ENCODE assay signal across 18 cellular contexts in the genomic region with DNA sequence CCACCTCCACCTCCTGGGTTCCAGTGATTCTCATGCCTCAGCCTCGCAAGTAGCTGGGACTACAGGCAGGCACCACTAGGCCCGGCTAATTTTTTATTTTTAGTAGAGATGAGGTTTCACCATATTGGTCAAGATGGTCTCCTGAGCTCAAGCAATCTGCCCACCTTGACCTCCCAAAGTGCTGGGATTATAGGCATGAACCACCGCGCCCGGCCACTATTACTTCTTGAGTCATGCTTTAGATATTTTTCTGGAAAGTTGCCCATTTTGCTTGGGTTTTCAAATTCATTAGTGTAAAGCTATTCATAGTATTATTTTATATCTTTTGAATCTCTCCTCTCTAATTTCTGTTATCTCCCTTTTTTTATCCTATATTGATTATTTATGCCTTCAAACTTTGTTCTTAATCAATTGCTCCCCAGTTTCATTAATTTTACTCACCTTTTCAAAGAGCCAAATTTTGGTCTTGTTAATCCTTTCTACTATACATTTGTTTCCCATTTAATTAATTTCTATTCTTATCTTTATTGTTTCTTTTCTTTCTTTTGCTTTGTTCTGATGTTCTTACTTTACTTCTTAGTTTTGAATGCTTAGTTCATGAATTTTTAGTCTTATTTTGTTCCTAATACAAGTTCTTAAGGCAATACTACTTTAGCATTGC. TPM values are rescaled to one million over a fixed set of nuclear protein-coding genes. Genes with fewer than 3 reads are reported as not detected.
DNase-seq lines count a peak whose midpoint lies in the region; ATAC-seq and TF ChIP-seq lines count a peak whose summit lies in the region.
"Had no signal": no experiment of that assay in that cellular context is flagged by ENCODE, and none has a peak within 500 bp of the region (broad histone marks: within the 10 kb centered on the region; RNA-seq: fewer than 3 reads in every experiment).

No MANE protein-coding gene starts in this region.

- peaks cover 20% of the 10 kb centered on the region for H3K4me1 Mint-ChIP-seq in activated CD4-positive, alpha-beta memory T cell treated with anti-CD3 and anti-CD28 coated beads for 36 hours (ENCODE audit: low read depth)

- no peaks in the 10 kb centered on the region for H3K9me3 ChIP-seq in PC-9 (ENCODE audit: insufficient read depth, low read depth)

- CTCF ChIA-PET in PC-9 (lab: Charles Lee) = interaction anchor here (0.6 kb wide), 1 partner anchor 91 kb away, joined by 3 read pairs; no protein-coding TSS in a partner anchor
- CTCF ChIA-PET in activated CD4-positive, alpha-beta memory T cell treated with anti-CD3 and anti-CD28 coated beads for 36 hours (lab: Charles Lee) = no interaction called here

- no peaks in the 10 kb centered on the region for H4K20me1 ChIP-seq in PC-9 (ENCODE audit: insufficient read depth)

- H3K9me2 ChIP-seq in PC-9 (ENCODE audit: insufficient read depth) = no peaks in the 10 kb centered on the region

- peak overlapping the region; percentile 56 for H3K4me2 ChIP-seq in PC-9

- H3K27me3 Mint-ChIP-seq in activated CD4-positive, alpha-beta memory T cell treated with anti-CD3 and anti-CD28 coated beads for 36 hours = no peaks in the 10 kb centered on the region
- H3K27me3 Mint-ChIP-seq: CD4-positive, alpha-beta T cell; T-cell had no signal

- peaks cover 43% of the 10 kb centered on the region for H3K4me1 ChIP-seq in PC-9 (replicated peaks; ENCODE audit: insufficient read depth)

- H3K27me3 ChIP-seq in PC-9 (ENCODE audit: insufficient read depth, low read depth) = no peaks in the 10 kb centered on the region

- no TSS peak for BruUV-seq in PC-9 (replicated peaks; lab: Mats Ljungman, UMichigan)

- H3F3A ChIP-seq in PC-9 (ENCODE audit: insufficient read depth, low read depth) = peaks cover 32% of the 10 kb centered on the region

- intact Hi-C loops in PC-9 (cut with micrococcal nuclease; ENCODE audit: unreplicated experiment) = loop anchor here (2.0 to 10.0 kb wide), 2 partner anchors 24 to 210 kb away; no protein-coding TSS in a partner anchor
- intact Hi-C loops in posterior vena cava (cut with DNase I) = no loop called here
- intact Hi-C loops in activated CD4-positive, alpha-beta memory T cell treated with anti-CD3 and anti-CD28 coated beads for 36 hours (cut with micrococcal nuclease) = no loop called here

- no peak overlapping the region for H3K4me3 Mint-ChIP-seq in activated CD4-positive, alpha-beta memory T cell treated with anti-CD3 and anti-CD28 coated beads for 36 hours
- H3K4me3 Mint-ChIP-seq: CD4-positive, alpha-beta T cell; naive thymus-derived CD4-positive, alpha-beta T cell; T-cell had no signal

- TF ChIP-seq CTCF in PC-9 (conservative IDR thresholded peaks at IDR 0.05) (no peak), choroid plexus epithelial cell (conservative IDR thresholded peaks at IDR 0.05; ENCODE audit: low read depth, low read length) (no peak)

- POLR2A ChIA-PET in PC-9 (lab: Charles Lee; ENCODE audit: unreplicated experiment) = interaction anchor here (0.5 to 0.8 kb wide), 5 partner anchors 12 to 421 kb away, joined by 3 to 38 read pairs (median 4); no protein-coding TSS in a partner anchor
- POLR2A ChIA-PET in activated CD4-positive, alpha-beta memory T cell treated with anti-CD3 and anti-CD28 coated beads for 36 hours (lab: Charles Lee) = interaction anchor here (1.1 kb wide), 1 partner anchor 12 kb away, joined by 4 read pairs; no protein-coding TSS in a partner anchor

- H3K36me3 ChIP-seq in PC-9 (ENCODE audit: low read depth) = no peaks in the 10 kb centered on the region

- H3K4me3 ChIP-seq in PC-9 = peak overlapping the region; percentile 8; the same call in 1 of the 2 replicates
- no peak overlapping the region for H3K4me3 ChIP-seq in choroid plexus epithelial cell (ENCODE audit: low read depth, low read length)

- no peaks in the 10 kb centered on the region for H3K79me2 ChIP-seq in PC-9 (ENCODE audit: low read depth)

- H2AFZ ChIP-seq in PC-9 = no peak overlapping the region

- H3K9me3 Mint-ChIP-seq in activated CD4-positive, alpha-beta memory T cell treated with anti-CD3 and anti-CD28 coated beads for 36 hours = no peaks in the 10 kb centered on the region
- H3K9me3 Mint-ChIP-seq: CD4-positive, alpha-beta T cell; T-cell had no signal

- H3K36me3 Mint-ChIP-seq in activated CD4-positive, alpha-beta memory T cell treated with anti-CD3 and anti-CD28 coated beads for 36 hours = no peaks in the 10 kb centered on the region
- H3K36me3 Mint-ChIP-seq: naive thymus-derived CD4-positive, alpha-beta T cell; T-cell had no signal

- DNase-seq in ELR (ENCODE audit: low read depth) (peak; percentile 93), PC-9 (peak; percentile 57 to 76), choroid plexus epithelial cell (ENCODE audit: low read depth) (peak; percentile 85), posterior vena cava (ENCODE audit: low spot score) (peak; percentile 2), nucleus accumbens (lab: John Stamatoyannopoulos, UW) (no peak), NCI-H1417 (lab: John Stamatoyannopoulos, UW) (no peak)
- no peak for DNase-seq in activated CD4-positive, alpha-beta memory T cell treated with anti-CD3 and anti-CD28 coated beads for 36 hours
- DNase-seq: activated CD4-positive, alpha-beta T cell treated with anti-CD3 and anti-CD28 coated beads for 48 hours; activated gamma-delta T cell treated with Interleukin-2 at 50 U/mL for 16 hours; CD4-positive, alpha-beta T cell; cortex of kidney; left cardiac atrium; MM.1S; naive thymus-derived CD4-positive, alpha-beta T cell; substantia nigra; T-cell had no signal

- peak overlapping the region; percentile 52 for H3K27ac ChIP-seq in PC-9

- no peak overlapping the region for H3K27ac Mint-ChIP-seq in activated CD4-positive, alpha-beta memory T cell treated with anti-CD3 and anti-CD28 coated beads for 36 hours
- H3K27ac Mint-ChIP-seq: CD4-positive, alpha-beta T cell; T-cell had no signal

- no peak for ATAC-seq in GM19467 (IDR thresholded peaks at IDR 0.05; ENCODE audit: unreplicated experiment)
- ATAC-seq: left cardiac atrium; naive thymus-derived CD4-positive, alpha-beta T cell; sciatic nerve had no signal

RNA-seq across cellular contexts. Expression of gene RAC2, which starts 10.3 kb away (rescaled TPM):
- total RNA-seq in PC-9 (2021) (79.9 and 90.5 TPM in 2 replicates), posterior vena cava (10 to 100 TPM; 12.9 to 17.5 TPM)
- total RNA-seq in activated CD4-positive, alpha-beta memory T cell treated with anti-CD3 and anti-CD28 coated beads for 36 hours = 100 to 1,000 TPM; 714 to 727 TPM

RNA-seq across cellular contexts. Expression of gene CYTH4, which starts 28.0 kb away (rescaled TPM):
- total RNA-seq in PC-9 (2021) (not detected in 2 replicates), posterior vena cava (10 to 100 TPM; 20.7 to 31.7 TPM)
- total RNA-seq in activated CD4-positive, alpha-beta memory T cell treated with anti-CD3 and anti-CD28 coated beads for 36 hours = 10 to 100 TPM; 58.7 to 60.5 TPM

RNA-seq across cellular contexts. Expression of gene SSTR3, which starts 42.1 kb away (rescaled TPM):
- total RNA-seq in PC-9 (2021) (not detected in 2 replicates), posterior vena cava (not detected)
- total RNA-seq in activated CD4-positive, alpha-beta memory T cell treated with anti-CD3 and anti-CD28 coated beads for 36 hours = 1 to 10 TPM; 8.5 to 9.3 TPM
- total RNA-seq: left cardiac atrium, sciatic nerve had no signal

Comparison
In these comparisons a context has a peak if more than half of its experiments do, and no peak if none do; other contexts are left out.
1. DNase-seq: peak in ELR (single experiment), PC-9 (2 of 2), choroid plexus epithelial cell (single experiment) and posterior vena cava (single experiment); none in nucleus accumbens (0 of 56), NCI-H1417 (0 of 3) and activated CD4-positive, alpha-beta memory T cell treated with anti-CD3 and anti-CD28 coated beads for 36 hours (single experiment).
2. RNA of gene CYTH4, which starts 28.0 kb away (total RNA-seq): 58.7 to 60.5 TPM in activated CD4-positive, alpha-beta memory T cell treated with anti-CD3 and anti-CD28 coated beads for 36 hours and 20.7 to 31.7 TPM in posterior vena cava; not detected in PC-9; every median in the first group is over 10 times any median in the second.